Comparison of ENCODE assay signal across 10 cellular contexts in genomic region chr3:129603561-129603942, GRCh38. TPM values are rescaled to one million over a fixed set of nuclear protein-coding genes. Genes with fewer than 3 reads are reported as not detected.
DNase-seq lines count a peak whose midpoint lies in the region; ATAC-seq and TF ChIP-seq lines count a peak whose summit lies in the region.
"Had no signal": no experiment of that assay in that cellular context is flagged by ENCODE, and none has a peak within 500 bp of the region (broad histone marks: within the 10 kb centered on the region; RNA-seq: fewer than 3 reads in every experiment).

No MANE protein-coding gene starts in this region.

- H3K4me1 Mint-ChIP-seq in Caco-2 (ENCODE audit: low read depth, unreplicated experiment) (peaks cover 18% of the 10 kb centered on the region), T-cell (peaks cover 24 to 51% (median 42%) of the 10 kb centered on the region in 3 donors)
- peaks cover 11% of the 10 kb centered on the region for H3K4me1 Mint-ChIP-seq in activated naive CD8-positive, alpha-beta T cell treated with anti-CD3 and anti-CD28 coated beads for 36 hours

- peaks cover 7% of the 10 kb centered on the region for H3K36me3 Mint-ChIP-seq in Caco-2 (ENCODE audit: insufficient read depth, unreplicated experiment)
- H3K36me3 Mint-ChIP-seq in T-cell, result no peaks in the 10 kb centered on the region
- no peaks in the 10 kb centered on the region for H3K36me3 Mint-ChIP-seq in activated naive CD8-positive, alpha-beta T cell treated with anti-CD3 and anti-CD28 coated beads for 36 hours

- H3K27me3 Mint-ChIP-seq in Caco-2 (ENCODE audit: insufficient read depth, unreplicated experiment) (no peaks in the 10 kb centered on the region), T-cell (peaks cover 6 to 9% of the 10 kb centered on the region in 2 donors)
- peaks cover 32% of the 10 kb centered on the region for H3K27me3 Mint-ChIP-seq in activated naive CD8-positive, alpha-beta T cell treated with anti-CD3 and anti-CD28 coated beads for 36 hours

- BruUV-seq in Caco-2 (replicated peaks; lab: Mats Ljungman, UMichigan), result no TSS peak

- H3K9me3 ChIP-seq in Caco-2 (no peaks in the 10 kb centered on the region), gastroesophageal sphincter (no peaks in the 10 kb centered on the region), gastrocnemius medialis (no peaks in the 10 kb centered on the region)

- TF ChIP-seq EP300 in gastroesophageal sphincter (IDR thresholded peaks at IDR 0.05), result no peak

- H3K4me3 Mint-ChIP-seq in Caco-2 (ENCODE audit: unreplicated experiment) (peak overlapping the region; percentile 96), T-cell (peak overlapping the region; percentile 45 to 89 (median 61))
- H3K4me3 Mint-ChIP-seq in activated naive CD8-positive, alpha-beta T cell treated with anti-CD3 and anti-CD28 coated beads for 36 hours, result no peak overlapping the region

- peaks cover 16% of the 10 kb centered on the region for H3K4me1 ChIP-seq in Caco-2
- peaks cover 0 to 94% (median 44%) of the 10 kb centered on the region in 3 donors for H3K4me1 ChIP-seq in gastroesophageal sphincter
- peaks cover 42 to 50% of the 10 kb centered on the region in 2 donors for H3K4me1 ChIP-seq in gastrocnemius medialis

- no peak for TF ChIP-seq POLR2A in gastroesophageal sphincter (IDR thresholded peaks at IDR 0.05)
- TF ChIP-seq POLR2A in gastrocnemius medialis (IDR thresholded peaks at IDR 0.05), result no peak

- CTCF ChIA-PET in Caco-2 (lab: Charles Lee), result interaction anchor here (1.0 kb wide), 1 partner anchor 113 kb away, joined by 5 read pairs; no protein-coding TSS in a partner anchor
- CTCF ChIA-PET in T-cell (lab: Charles Lee), result interaction anchor here in 1 of 2 donors (0.6 kb wide), 1 partner anchor 112 kb away, joined by 7 read pairs; no protein-coding TSS in a partner anchor

- DNase-seq in Caco-2, result no peak
- no peak for DNase-seq in T-cell
- no peak for DNase-seq in gastrocnemius medialis
- DNase-seq in SIG-M5 (lab: John Stamatoyannopoulos, UW), result no peak
- no peak for DNase-seq in activated naive CD8-positive, alpha-beta T cell treated with anti-CD3 and anti-CD28 coated beads for 36 hours
- DNase-seq: DMS153 had no signal

- H3K9me3 Mint-ChIP-seq in Caco-2 (ENCODE audit: unreplicated experiment) (no peaks in the 10 kb centered on the region), T-cell (no peaks in the 10 kb centered on the region)
- no peaks in the 10 kb centered on the region for H3K9me3 Mint-ChIP-seq in activated naive CD8-positive, alpha-beta T cell treated with anti-CD3 and anti-CD28 coated beads for 36 hours

- H3K27ac Mint-ChIP-seq in Caco-2 (ENCODE audit: unreplicated experiment) (no peak overlapping the region), T-cell (no peak overlapping the region)
- H3K27ac Mint-ChIP-seq in activated naive CD8-positive, alpha-beta T cell treated with anti-CD3 and anti-CD28 coated beads for 36 hours, result no peak overlapping the region

- no peaks in the 10 kb centered on the region for H3K27me3 ChIP-seq in Caco-2 (replicated peaks; ENCODE audit: control insufficient read depth, insufficient read depth, low read length)
- H3K27me3 ChIP-seq in gastroesophageal sphincter, result peaks cover 24% of the 10 kb centered on the region
- peaks cover 0 to 15% (median 6%) of the 10 kb centered on the region in 3 donors for H3K27me3 ChIP-seq in gastrocnemius medialis

- H3K4me3 ChIP-seq in Caco-2 (ENCODE audit: low read depth, low read length) (no peak overlapping the region), gastroesophageal sphincter (peak overlapping the region in 1 of 2 donors; percentile 71), gastrocnemius medialis (peak overlapping the region; percentile 56 to 66 (median 60))

- in situ Hi-C loops in gastrocnemius medialis (cut with MboI; ENCODE audit: low sequenced_read_pairs in 4 of 4), result no loop called here

- no peak for ATAC-seq in T-cell (replicated peaks in 1 of 4)
- ATAC-seq in gastroesophageal sphincter, result no peak
- ATAC-seq in gastrocnemius medialis, result no peak
- no peak for ATAC-seq in GM21619 (IDR thresholded peaks at IDR 0.05; ENCODE audit: unreplicated experiment)
- ATAC-seq in HG02798 (IDR thresholded peaks at IDR 0.05; ENCODE audit: poor library complexity, unreplicated experiment), result no peak

- H3K27ac ChIP-seq in gastroesophageal sphincter (peak overlapping the region in 3 of 4 donors; percentile 83 to 86 (median 84)), gastrocnemius medialis (peak overlapping the region; percentile 68 to 86 (median 81))
- H3K27ac ChIP-seq: VCaP had no signal

- H3K36me3 ChIP-seq in Caco-2 (ENCODE audit: control insufficient read depth, insufficient read depth, low read length) (no peaks in the 10 kb centered on the region; the same call in 1 of the 2 replicates), gastroesophageal sphincter (no peaks in the 10 kb centered on the region), gastrocnemius medialis (no peaks in the 10 kb centered on the region)

- TF ChIP-seq CTCF in Caco-2 (IDR thresholded peaks at IDR 0.05; ENCODE audit: insufficient read depth in 1 of 2, low read depth in 1 of 2, low read length in 1 of 2, severe bottlenecking in 1 of 2, unreplicated experiment in 1 of 2) (no peak), gastroesophageal sphincter (IDR thresholded peaks at IDR 0.05) (no peak), gastrocnemius medialis (IDR thresholded peaks at IDR 0.05 in 4 of 5, conservative IDR thresholded peaks at IDR 0.05 in 1 of 5) (no peak)

- intact Hi-C loops in Caco-2 (cut with micrococcal nuclease; ENCODE audit: unreplicated experiment), result no loop called here
- intact Hi-C loops in gastrocnemius medialis (cut with DNase I; ENCODE audit: low total_unique reads), result no loop called here

- POLR2A ChIA-PET in Caco-2 (lab: Charles Lee) (no interaction called here), T-cell (lab: Charles Lee) (no interaction called here)

- WGBS in gastroesophageal sphincter (ENCODE audit: low coverage in 1 of 2), 2 donors, result 77% methylated on average over 1 of the region's 7 CpGs; no CpG with 5 or more reads in 1 of the 2 donors

RNA-seq across cellular contexts. Expression of gene PLXND1, which starts 2.9 kb away (rescaled TPM):
- total RNA-seq in Caco-2 (2022), result 26.3 and 33.0 TPM in 2 replicates
- 10 to 100 TPM; 13.6 to 53.3 (median 44.9) TPM for total RNA-seq in T-cell
- total RNA-seq in gastroesophageal sphincter, result 10 to 100 TPM; 45.0 to 77.9 (median 61.5) TPM
- total RNA-seq in gastrocnemius medialis, result 10 to 100 TPM; 15.7 to 70.9 (median 19.9) TPM
- total RNA-seq in activated naive CD8-positive, alpha-beta T cell treated with anti-CD3 and anti-CD28 coated beads for 36 hours, result 1 to 10 TPM; 1.5 to 1.6 TPM

Comparison
In these comparisons a context has a peak if more than half of its experiments do, and no peak if none do; other contexts are left out.
1. RNA of gene PLXND1, which starts 2.9 kb away (total RNA-seq): 45.0 to 77.9 TPM in gastroesophageal sphincter, 13.6 to 53.3 TPM in T-cell, 26.3 to 33.0 TPM in Caco-2 and 15.7 to 70.9 TPM in gastrocnemius medialis; 1.5 to 1.6 TPM in activated naive CD8-positive, alpha-beta T cell treated with anti-CD3 and anti-CD28 coated beads for 36 hours; every median in the first group is over 4 times any median in the second.